ENCODE assay signal across 1 cellular context in genomic region chr7:132402751-132403245, GRCh38.
TF ChIP-seq lines count a peak whose summit lies in the region.

No MANE protein-coding gene starts in this region.

TF ChIP-seq in H1, 55 proteins besides CTCF, POLR2A, EP300 and RAD21 (continued from another document):
- TF ChIP-seq, protein P1, sequence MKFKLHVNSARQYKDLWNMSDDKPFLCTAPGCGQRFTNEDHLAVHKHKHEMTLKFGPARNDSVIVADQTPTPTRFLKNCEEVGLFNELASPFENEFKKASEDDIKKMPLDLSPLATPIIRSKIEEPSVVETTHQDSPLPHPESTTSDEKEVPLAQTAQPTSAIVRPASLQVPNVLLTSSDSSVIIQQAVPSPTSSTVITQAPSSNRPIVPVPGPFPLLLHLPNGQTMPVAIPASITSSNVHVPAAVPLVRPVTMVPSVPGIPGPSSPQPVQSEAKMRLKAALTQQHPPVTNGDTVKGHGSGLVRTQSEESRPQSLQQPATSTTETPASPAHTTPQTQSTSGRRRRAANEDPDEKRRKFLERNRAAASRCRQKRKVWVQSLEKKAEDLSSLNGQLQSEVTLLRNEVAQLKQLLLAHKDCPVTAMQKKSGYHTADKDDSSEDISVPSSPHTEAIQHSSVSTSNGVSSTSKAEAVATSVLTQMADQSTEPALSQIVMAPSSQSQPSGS (IDR thresholded peaks at IDR 0.05; ENCODE audit: low read length), result no peak
- no peak for TF ChIP-seq RNF2 (IDR thresholded peaks at IDR 0.05; ENCODE audit: borderline replicate concordance, low read depth, low read length, missing control alignments, poor library complexity, severe bottlenecking)
- no peak for TF ChIP-seq TAF1 (IDR thresholded peaks at IDR 0.05; ENCODE audit: low read depth, low read length)
- no peak for TF ChIP-seq NANOG (IDR thresholded peaks at IDR 0.05; ENCODE audit: insufficient read depth, low read depth, low read length, poor library complexity, severe bottlenecking)
